ENCODE assay signal across 16 cellular contexts in genomic region chr1:105138445-105138821, GRCh38.
A peak's percentile ranks its signal among the peaks of the same experiment; 100 is the strongest.
DNase-seq lines count a peak whose midpoint lies in the region; ATAC-seq and TF ChIP-seq lines count a peak whose summit lies in the region.
"Had no signal": no experiment of that assay in that cellular context is flagged by ENCODE, and none has a peak within 500 bp of the region (broad histone marks: within the 10 kb centered on the region; RNA-seq: fewer than 3 reads in every experiment).

No MANE protein-coding gene starts in this region.

- H3K27ac ChIP-seq in left lung (no peak overlapping the region), osteoblast (ENCODE audit: low read depth, low read length) (no peak overlapping the region)
- H3K27ac ChIP-seq: PC-9, suprapubic skin had no signal

- ATAC-seq in left lung (peak; percentile 67), GM21381 (IDR thresholded peaks at IDR 0.05; ENCODE audit: unreplicated experiment) (no peak), GM21723 (IDR thresholded peaks at IDR 0.05; ENCODE audit: unreplicated experiment) (no peak)

- no peak overlapping the region for H3K27ac Mint-ChIP-seq in Calu3 (ENCODE audit: unreplicated experiment)
- H3K27ac Mint-ChIP-seq: activated CD4-positive, alpha-beta memory T cell treated with anti-CD3 and anti-CD28 coated beads, Interleukin-2, amount 10 ng/mL, durations not matched to agents 7 days and 5 days; CD14-positive monocyte had no signal

- H3K36me3 ChIP-seq in left lung (no peaks in the 10 kb centered on the region), osteoblast (ENCODE audit: insufficient read depth, low read length) (no peaks in the 10 kb centered on the region)
- H3K36me3 ChIP-seq: suprapubic skin had no signal

- peaks cover 14% of the 10 kb centered on the region for H3K9me3 Mint-ChIP-seq in Calu3 (ENCODE audit: low read depth, unreplicated experiment)

- TF ChIP-seq CTCF in Calu3 (IDR thresholded peaks at IDR 0.05; ENCODE audit: unreplicated experiment): no peak
- no peak for TF ChIP-seq CTCF in NB4 (IDR thresholded peaks at IDR 0.05; ENCODE audit: low read depth, low read length)
- no peak for TF ChIP-seq CTCF in left lung (IDR thresholded peaks at IDR 0.05)
- no peak for TF ChIP-seq CTCF in osteoblast (IDR thresholded peaks at IDR 0.05; ENCODE audit: extremely low read depth, low read depth, low read length)

- H3K27me3 ChIP-seq in left lung: no peaks in the 10 kb centered on the region
- H3K27me3 ChIP-seq in osteoblast (ENCODE audit: insufficient read depth, low read length): no peaks in the 10 kb centered on the region
- H3K27me3 ChIP-seq: suprapubic skin had no signal

- CTCF ChIA-PET in Calu3 (lab: Charles Lee): no interaction called here

- H3K79me2 ChIP-seq in osteoblast (ENCODE audit: insufficient read depth, low read length): no peaks in the 10 kb centered on the region

- DNase-seq in Calu3 (peak; percentile 0), NB4 (ENCODE audit: low read depth) (peak; percentile 37), SHP77 (lab: John Stamatoyannopoulos, UW) (peak; percentile 89 to 90), left lung (peak in 1 of 2 donors; percentile 46), osteoblast (ENCODE audit: insufficient read length, low spot score, missing footprints) (no peak)
- no peak for DNase-seq in stimulated activated CD4-positive, alpha-beta T cell treated with anti-CD3 and anti-CD28 coated beads, Interleukin-15, amount 100 ng/mL, for 24 hours
- DNase-seq: activated CD4-positive, alpha-beta memory T cell treated with anti-CD3 and anti-CD28 coated beads, Interleukin-2, amount 10 ng/mL, durations not matched to agents 7 days and 5 days; activated effector memory CD4-positive, alpha-beta T cell treated with Interleukin-2 at 50 U/mL for 16 hours; NCI-H187 treated with DMSO at 0.1 percent for 48 hours; PC-9; T1000 had no signal

- H3K27me3 Mint-ChIP-seq in Calu3 (ENCODE audit: unreplicated experiment): no peaks in the 10 kb centered on the region
- H3K27me3 Mint-ChIP-seq: activated CD4-positive, alpha-beta memory T cell treated with anti-CD3 and anti-CD28 coated beads, Interleukin-2, amount 10 ng/mL, durations not matched to agents 7 days and 5 days had no signal

- H3K36me3 Mint-ChIP-seq in Calu3 (ENCODE audit: insufficient read depth, unreplicated experiment): peaks cover 5% of the 10 kb centered on the region
- H3K36me3 Mint-ChIP-seq: CD14-positive monocyte had no signal

- no peak overlapping the region for H3K4me3 Mint-ChIP-seq in Calu3 (ENCODE audit: low read depth, unreplicated experiment)
- H3K4me3 Mint-ChIP-seq: activated CD4-positive, alpha-beta memory T cell treated with anti-CD3 and anti-CD28 coated beads, Interleukin-2, amount 10 ng/mL, durations not matched to agents 7 days and 5 days; CD14-positive monocyte had no signal

- H3K4me3 ChIP-seq in NB4 (ENCODE audit: low read depth, low read length): no peak overlapping the region
- no peak overlapping the region for H3K4me3 ChIP-seq in left lung
- H3K4me3 ChIP-seq in osteoblast (ENCODE audit: insufficient read depth, low read length): no peak overlapping the region
- H3K4me3 ChIP-seq: PC-9, smooth muscle cell, suprapubic skin had no signal

- H3K4me1 Mint-ChIP-seq in Calu3 (ENCODE audit: low read depth, unreplicated experiment): no peaks in the 10 kb centered on the region
- H3K4me1 Mint-ChIP-seq: activated CD4-positive, alpha-beta memory T cell treated with anti-CD3 and anti-CD28 coated beads, Interleukin-2, amount 10 ng/mL, durations not matched to agents 7 days and 5 days; CD14-positive monocyte had no signal

- TF ChIP-seq POLR2A in NB4 (IDR thresholded peaks at IDR 0.05; ENCODE audit: extremely low read depth, insufficient read length): no peak

- H3K4me1 ChIP-seq in left lung: no peaks in the 10 kb centered on the region
- no peaks in the 10 kb centered on the region for H3K4me1 ChIP-seq in osteoblast (ENCODE audit: insufficient read depth, low read length)
- H3K4me1 ChIP-seq: suprapubic skin had no signal

- no peak overlapping the region for H2AFZ ChIP-seq in osteoblast (ENCODE audit: low read length)
- H2AFZ ChIP-seq: PC-9 had no signal

- intact Hi-C loops in Calu3 (cut with micrococcal nuclease; ENCODE audit: unreplicated experiment): no loop called here
- intact Hi-C loops in left lung (cut with DNase I): no loop called here

- H3K9me3 ChIP-seq in left lung (peaks cover 0 to 2% of the 10 kb centered on the region in 2 donors), osteoblast (ENCODE audit: low read depth, low read length) (no peaks in the 10 kb centered on the region)
- H3K9me3 ChIP-seq: suprapubic skin had no signal

- no TSS peak for BruUV-seq in Calu3 (replicated peaks; lab: Mats Ljungman, UMichigan)

- no peaks in the 10 kb centered on the region for H4K20me1 ChIP-seq in osteoblast (ENCODE audit: insufficient read depth, low read length)

- no peak overlapping the region for H3K4me2 ChIP-seq in osteoblast (ENCODE audit: insufficient read depth, low read length)
- H3K4me2 ChIP-seq: PC-9, smooth muscle cell had no signal

Comparison
In these comparisons a context has a peak if more than half of its experiments do, and no peak if none do; other contexts are left out.
1. DNase-seq: peak in Calu3 (single experiment), NB4 (single experiment) and SHP77 (2 of 2); none in stimulated activated CD4-positive, alpha-beta T cell treated with anti-CD3 and anti-CD28 coated beads, Interleukin-15, amount 100 ng/mL, for 24 hours (single experiment) and osteoblast (single experiment).